ENCODE assay signal across 1 cellular context in genomic region chr1:52053862-52054261, GRCh38.
TF ChIP-seq lines count a peak whose summit lies in the region.

No MANE protein-coding gene starts in this region.

TF ChIP-seq in GM23338, 12 proteins besides CTCF, POLR2A, EP300 and RAD21 (continued from another document):
- TF ChIP-seq ZNF462 (CRISPR knock-in tag; IDR thresholded peaks at IDR 0.05) (no peak), ZNF114 (CRISPR knock-in tag; IDR thresholded peaks at IDR 0.05) (no peak)
TF ChIP-seq in GM23338: peak in this region for 0.
